In genomic region chr17:48577330-48577945, GRCh38 we compare ENCODE assay signal across 9 cellular contexts. TPM values are rescaled to one million over a fixed set of nuclear protein-coding genes. Genes with fewer than 3 reads are reported as not detected.
DNase-seq lines count a peak whose midpoint lies in the region; TF ChIP-seq lines count a peak whose summit lies in the region.
"Had no signal": no experiment of that assay in that cellular context is flagged by ENCODE, and none has a peak within 500 bp of the region (broad histone marks: within the 10 kb centered on the region; RNA-seq: fewer than 3 reads in every experiment).

No MANE protein-coding gene starts in this region.

- H3K27ac Mint-ChIP-seq in osteocyte (ENCODE audit: unreplicated experiment), result no peak overlapping the region

- no peak overlapping the region for H3K4me3 Mint-ChIP-seq in osteocyte (ENCODE audit: unreplicated experiment)

- H3K4me3 ChIP-seq in esophagus squamous epithelium (peak overlapping the region; percentile 49 to 83 (median 61)), skeletal muscle tissue (ENCODE audit: low read length in 3 of 3) (peak overlapping the region; percentile 11 to 68 (median 22))

- TF ChIP-seq POLR2A in esophagus squamous epithelium (IDR thresholded peaks at IDR 0.05), result no peak

- H3K9me3 Mint-ChIP-seq in osteocyte (ENCODE audit: unreplicated experiment), result no peaks in the 10 kb centered on the region

- no peaks in the 10 kb centered on the region for H3K36me3 Mint-ChIP-seq in osteocyte (ENCODE audit: unreplicated experiment)

- H3K36me3 ChIP-seq in esophagus squamous epithelium (no peaks in the 10 kb centered on the region), skeletal muscle tissue (ENCODE audit: control insufficient read depth in 3 of 3, insufficient read depth in 3 of 3, low read length in 3 of 3) (no peaks in the 10 kb centered on the region)

- peak; percentile 73 for DNase-seq in GM20000 (ENCODE audit: low spot score)
- DNase-seq in RWPE1 (ENCODE audit: low spot score), result no peak
- no peak for DNase-seq in esophagus squamous epithelium (lab: John Stamatoyannopoulos, UW)
- no peak for DNase-seq in CD1c-positive myeloid dendritic cell (ENCODE audit: extremely low spot score)
- DNase-seq in SIG-M5 treated with dmso at 0.1 percent for 504 hours (lab: John Stamatoyannopoulos, UW; ENCODE audit: unreplicated experiment), result no peak
- no peak for DNase-seq in osteocyte (ENCODE audit: extremely low spot score, unreplicated experiment)
- no peak for DNase-seq in NCI-H526 treated with DMSO at 0.1 percent for 48 hours (lab: John Stamatoyannopoulos, UW)

- peak overlapping the region; percentile 74 for H3K27ac ChIP-seq in RWPE1
- H3K27ac ChIP-seq in esophagus squamous epithelium, result peak overlapping the region; percentile 88 to 96 (median 92)
- H3K27ac ChIP-seq in skeletal muscle tissue (ENCODE audit: low read depth, low read length), result peak overlapping the region; percentile 40

- H3K4me1 ChIP-seq in esophagus squamous epithelium (peaks cover 0 to 95% (median 51%) of the 10 kb centered on the region in 3 donors), skeletal muscle tissue (ENCODE audit: control insufficient read depth in 3 of 3, insufficient read depth in 3 of 3, low read length in 3 of 3) (peaks cover 5 to 23% (median 19%) of the 10 kb centered on the region in 3 donors)

- POLR2A ChIA-PET in RWPE1 (lab: Yijun Ruan, JAX; ENCODE audit: low non-redundant PET), result no interaction called here

- peaks cover 3% of the 10 kb centered on the region for H3K4me1 Mint-ChIP-seq in osteocyte (ENCODE audit: unreplicated experiment)

- H3K27me3 ChIP-seq in esophagus squamous epithelium, result peaks cover 0 to 100% (median 6%) of the 10 kb centered on the region in 4 donors
- peaks cover 45 to 88% (median 87%) of the 10 kb centered on the region in 3 donors for H3K27me3 ChIP-seq in skeletal muscle tissue (ENCODE audit: control insufficient read depth in 3 of 3, insufficient read depth in 3 of 3, low read length in 3 of 3)

- H3K9me3 ChIP-seq in esophagus squamous epithelium (no peaks in the 10 kb centered on the region), skeletal muscle tissue (ENCODE audit: control insufficient read depth in 3 of 3, low read length in 3 of 3) (no peaks in the 10 kb centered on the region)

- TF ChIP-seq CTCF in GM20000 (IDR thresholded peaks at IDR 0.05; ENCODE audit: extremely low read depth, missing control alignments), result no peak
- no peak for TF ChIP-seq CTCF in RWPE1 (conservative IDR thresholded peaks at IDR 0.05; ENCODE audit: low read depth)
- TF ChIP-seq CTCF in esophagus squamous epithelium (IDR thresholded peaks at IDR 0.05), result no peak
- no peak for TF ChIP-seq CTCF in osteocyte (IDR thresholded peaks at IDR 0.05)

- intact Hi-C loops in esophagus squamous epithelium (cut with DNase I), result loop anchor here (5.0 kb wide), 1 partner anchor 35 kb away; no protein-coding TSS in a partner anchor

- 4 to 13% methylated on average over 7 to 8 of the region's 19 CpGs for WGBS in esophagus squamous epithelium, 2 donors

- H3K27me3 Mint-ChIP-seq in osteocyte (ENCODE audit: unreplicated experiment), result peaks cover 88% of the 10 kb centered on the region

- CTCF ChIA-PET in RWPE1 (lab: Yijun Ruan, JAX), result interaction anchor here (0.6 to 0.7 kb wide), 2 partner anchors 85 to 178 kb away, joined by 3 read pairs; no protein-coding TSS in a partner anchor

- peak overlapping the region in 2 of 3 donors; percentile 2 to 51 for H3K9ac ChIP-seq in skeletal muscle tissue (ENCODE audit: low read depth in 1 of 3, low read length in 3 of 3)

RNA-seq across cellular contexts. Expression of gene HOXB4, which starts 0.7 kb away (rescaled TPM):
- total RNA-seq in esophagus squamous epithelium, result 1 to 10 TPM in 3 of 4 donors, under 1 TPM in 1; 0.27 to 2.9 (median 1.8) TPM
- total RNA-seq in skeletal muscle tissue, result 1.0 TPM
- total RNA-seq in osteocyte, result not detected in 2 replicates

RNA-seq across cellular contexts. Expression of gene HOXB3, which starts 12.6 kb away (rescaled TPM):
- 10 to 100 TPM in 1 of 4 donors, 1 to 10 TPM in 3; 2.5 to 11.1 (median 5.8) TPM for total RNA-seq in esophagus squamous epithelium
- 4.2 TPM for total RNA-seq in skeletal muscle tissue
- 0.46 TPM in 1 of 2 replicates, not detected in the other for total RNA-seq in osteocyte

RNA-seq across cellular contexts. Expression of gene HOXB5, which starts 16.1 kb away (rescaled TPM):
- total RNA-seq in esophagus squamous epithelium (not detected), skeletal muscle tissue (not detected), osteocyte (not detected in 2 replicates)

RNA-seq across cellular contexts. Expression of gene HOXB6, which starts 27.3 kb away (rescaled TPM):
- total RNA-seq in esophagus squamous epithelium, result 1 to 10 TPM in 2 of 4 donors, not detected in 2; 1.3 to 3.1 TPM
- not detected for total RNA-seq in skeletal muscle tissue
- not detected in 2 replicates for total RNA-seq in osteocyte

RNA-seq across cellular contexts. Expression of gene HOXB2, which starts 32.5 kb away (rescaled TPM):
- total RNA-seq in esophagus squamous epithelium, result 10 to 100 TPM in 3 of 4 donors, 1 to 10 TPM in 1; 9.2 to 24.2 (median 17.1) TPM
- 3.1 TPM for total RNA-seq in skeletal muscle tissue
- not detected in 2 replicates for total RNA-seq in osteocyte
- total RNA-seq: NCI-H460 had no signal

Comparison
In these comparisons a context has a peak if more than half of its experiments do, and no peak if none do; other contexts are left out.
1. H3K27ac ChIP-seq: peak in every context shown above with its lines; median percentile 92 in esophagus squamous epithelium; 74 in RWPE1; 40 in skeletal muscle tissue.